ENCODE assay signal across 25 cellular contexts in the genomic region with DNA sequence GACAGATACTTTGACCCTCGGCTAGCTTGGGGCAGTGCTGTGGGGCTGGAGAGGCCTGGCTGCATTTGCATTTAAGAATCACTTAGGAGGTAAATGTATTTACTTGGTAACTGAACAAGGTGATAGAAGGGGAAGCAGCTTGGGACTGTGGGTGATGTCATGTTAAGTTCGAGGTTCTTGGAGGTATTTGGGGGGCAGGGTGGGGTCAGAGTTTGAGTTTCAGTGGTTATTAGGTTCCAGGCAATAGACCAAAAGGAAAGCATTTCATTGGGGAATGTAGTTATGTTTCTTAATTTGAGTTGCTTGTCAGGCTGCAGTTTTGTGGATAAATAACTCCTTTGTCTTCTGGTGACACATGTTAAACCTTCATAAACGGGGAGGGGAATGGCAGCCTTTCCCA. TPM values are rescaled to one million over a fixed set of nuclear protein-coding genes. Genes with fewer than 3 reads are reported as not detected.
DNase-seq lines count a peak whose midpoint lies in the region; ATAC-seq and TF ChIP-seq lines count a peak whose summit lies in the region.
"Had no signal": no experiment of that assay in that cellular context is flagged by ENCODE, and none has a peak within 500 bp of the region (broad histone marks: within the 10 kb centered on the region; RNA-seq: fewer than 3 reads in every experiment).

No MANE protein-coding gene starts in this region.

- peaks cover 68% of the 10 kb centered on the region for H3K4me1 ChIP-seq in OCI-LY3 (ENCODE audit: low read length)
- no peaks in the 10 kb centered on the region; the same call in 1 of the 2 replicates for H3K4me1 ChIP-seq in Caco-2
- H3K4me1 ChIP-seq: BE2C had no signal

- peaks cover 29% of the 10 kb centered on the region for H3K4me1 Mint-ChIP-seq in activated naive CD8-positive, alpha-beta T cell treated with anti-CD3 and anti-CD28 coated beads for 36 hours
- H3K4me1 Mint-ChIP-seq in activated naive CD8-positive, alpha-beta T cell treated with anti-CD3 and anti-CD28 coated beads, Interleukin-2, amount 50 U/mL, for 24 hours = peaks cover 44% of the 10 kb centered on the region
- no peaks in the 10 kb centered on the region for H3K4me1 Mint-ChIP-seq in Caco-2 (ENCODE audit: low read depth, unreplicated experiment)

- no peak for ATAC-seq in activated naive CD8-positive, alpha-beta T cell treated with anti-CD3 and anti-CD28 coated beads, Interleukin-2, amount 50 U/mL, for 24 hours
- ATAC-seq in GM19025 (IDR thresholded peaks at IDR 0.05; ENCODE audit: low read depth, unreplicated experiment) (peak; percentile 22), GM18858 (IDR thresholded peaks at IDR 0.05; ENCODE audit: unreplicated experiment) (no peak)
- ATAC-seq: GM23338, Right ventricle myocardium inferior had no signal

- peaks cover 11% of the 10 kb centered on the region for H3K36me3 ChIP-seq in OCI-LY3 (replicated peaks; ENCODE audit: low read depth, low read length)
- H3K36me3 ChIP-seq in Caco-2 (ENCODE audit: control insufficient read depth, insufficient read depth, low read length) = no peaks in the 10 kb centered on the region
- H3K36me3 ChIP-seq: BE2C, SJSA1 had no signal

- POLR2A ChIA-PET in Caco-2 (lab: Charles Lee) = no interaction called here

- peak overlapping the region; percentile 96 for H3K4me2 ChIP-seq in OCI-LY3 (ENCODE audit: low read length)
- H3K4me2 ChIP-seq: PC-9 had no signal

- no peaks in the 10 kb centered on the region for H3K9me3 Mint-ChIP-seq in activated naive CD8-positive, alpha-beta T cell treated with anti-CD3 and anti-CD28 coated beads for 36 hours
- H3K9me3 Mint-ChIP-seq in activated naive CD8-positive, alpha-beta T cell treated with anti-CD3 and anti-CD28 coated beads, Interleukin-2, amount 50 U/mL, for 24 hours = no peaks in the 10 kb centered on the region
- H3K9me3 Mint-ChIP-seq in Caco-2 (ENCODE audit: unreplicated experiment) = no peaks in the 10 kb centered on the region
- H3K9me3 Mint-ChIP-seq: H9 had no signal

- H3K27ac ChIP-seq in OCI-LY3 (ENCODE audit: low read length) = peak overlapping the region; percentile 94
- H3K27ac ChIP-seq: PC-9, SJSA1 had no signal

- CTCF ChIA-PET in Caco-2 (lab: Charles Lee) = interaction anchor here (0.6 kb wide), 1 partner anchor 1051 kb away, joined by 7 read pairs; no protein-coding TSS in a partner anchor

- peak overlapping the region; percentile 25 for H3K27ac Mint-ChIP-seq in activated naive CD8-positive, alpha-beta T cell treated with anti-CD3 and anti-CD28 coated beads for 36 hours
- H3K27ac Mint-ChIP-seq in activated naive CD8-positive, alpha-beta T cell treated with anti-CD3 and anti-CD28 coated beads, Interleukin-2, amount 50 U/mL, for 24 hours = no peak overlapping the region
- no peak overlapping the region for H3K27ac Mint-ChIP-seq in Caco-2 (ENCODE audit: unreplicated experiment)
- H3K27ac Mint-ChIP-seq: CD14-positive monocyte; CD8-positive, alpha-beta memory T cell; GM23338; H9 had no signal

- no peak overlapping the region for H2AFZ ChIP-seq in OCI-LY3 (ENCODE audit: low read depth, low read length)
- H2AFZ ChIP-seq: GM23338, PC-9 had no signal

- peaks cover 40% of the 10 kb centered on the region for H3K27me3 Mint-ChIP-seq in activated naive CD8-positive, alpha-beta T cell treated with anti-CD3 and anti-CD28 coated beads for 36 hours
- peaks cover 32% of the 10 kb centered on the region for H3K27me3 Mint-ChIP-seq in activated naive CD8-positive, alpha-beta T cell treated with anti-CD3 and anti-CD28 coated beads, Interleukin-2, amount 50 U/mL, for 24 hours
- H3K27me3 Mint-ChIP-seq in Caco-2 (ENCODE audit: insufficient read depth, unreplicated experiment) = peaks cover 23% of the 10 kb centered on the region

- no peaks in the 10 kb centered on the region for H3K36me3 Mint-ChIP-seq in activated naive CD8-positive, alpha-beta T cell treated with anti-CD3 and anti-CD28 coated beads for 36 hours
- no peaks in the 10 kb centered on the region for H3K36me3 Mint-ChIP-seq in activated naive CD8-positive, alpha-beta T cell treated with anti-CD3 and anti-CD28 coated beads, Interleukin-2, amount 50 U/mL, for 24 hours (ENCODE audit: low read depth)
- H3K36me3 Mint-ChIP-seq in Caco-2 (ENCODE audit: insufficient read depth, unreplicated experiment) = no peaks in the 10 kb centered on the region
- H3K36me3 Mint-ChIP-seq: CD14-positive monocyte; CD8-positive, alpha-beta memory T cell had no signal

- H3K9me3 ChIP-seq in OCI-LY3 (ENCODE audit: insufficient read depth, low read length) (no peaks in the 10 kb centered on the region), Caco-2 (no peaks in the 10 kb centered on the region)
- H3K9me3 ChIP-seq: BE2C, SJSA1 had no signal

- H4K20me1 ChIP-seq in OCI-LY3 (ENCODE audit: insufficient read depth, low read length) = peaks cover 5% of the 10 kb centered on the region

- H3K4me3 ChIP-seq in OCI-LY3 (ENCODE audit: low read length) (peak overlapping the region; percentile 89), Caco-2 (ENCODE audit: low read depth, low read length) (no peak overlapping the region)
- H3K4me3 ChIP-seq: GM23338, PC-9, SJSA1 had no signal

- no peak overlapping the region for H3K4me3 Mint-ChIP-seq in activated naive CD8-positive, alpha-beta T cell treated with anti-CD3 and anti-CD28 coated beads for 36 hours
- no peak overlapping the region for H3K4me3 Mint-ChIP-seq in activated naive CD8-positive, alpha-beta T cell treated with anti-CD3 and anti-CD28 coated beads, Interleukin-2, amount 50 U/mL, for 24 hours
- no peak overlapping the region for H3K4me3 Mint-ChIP-seq in Caco-2 (ENCODE audit: unreplicated experiment)
- H3K4me3 Mint-ChIP-seq: CD8-positive, alpha-beta memory T cell; GM23338; H9 had no signal

- H3K9ac ChIP-seq in OCI-LY3 (ENCODE audit: low read length) = peak overlapping the region; percentile 88

- intact Hi-C loops in Caco-2 (cut with micrococcal nuclease; ENCODE audit: unreplicated experiment) = loop anchor here (5.0 kb wide), 1 partner anchor 247 kb away; no protein-coding TSS in a partner anchor

- no TSS peak for BruUV-seq in Caco-2 (replicated peaks; lab: Mats Ljungman, UMichigan)

- no peak for TF ChIP-seq CTCF in OCI-LY3 (IDR thresholded peaks at IDR 0.05; ENCODE audit: low read depth, low read length)
- no peak for TF ChIP-seq CTCF in Caco-2 (IDR thresholded peaks at IDR 0.05; ENCODE audit: insufficient read depth in 1 of 2, low read depth in 1 of 2, low read length in 1 of 2, severe bottlenecking in 1 of 2, unreplicated experiment in 1 of 2)

- H3K79me2 ChIP-seq in OCI-LY3 (ENCODE audit: low read length) = peaks cover 58% of the 10 kb centered on the region

- DNase-seq in activated naive CD8-positive, alpha-beta T cell treated with anti-CD3 and anti-CD28 coated beads for 36 hours = no peak
- no peak for DNase-seq in activated naive CD8-positive, alpha-beta T cell treated with anti-CD3 and anti-CD28 coated beads, Interleukin-2, amount 50 U/mL, for 24 hours
- DNase-seq in Caco-2 (no peak), dedifferentiated amniotic fluid mesenchymal stem cell (ENCODE audit: extremely low spot score) (no peak)
- DNase-seq: 8988T; ACHN; BE2C; CD8-positive, alpha-beta memory T cell; DMS153; H9; KBM-7; MM.1S; NCI-H2029; NCI-H446; NCI-H524 treated with DMSO at 0.1 percent for 48 hours; NCI-H774; NK-92 treated with Interleukin-12 subunit alpha and Interleukin-12 subunit beta, amount 100 ng/mL, for 24 hours; PC-9 had no signal

- H3K27me3 ChIP-seq in OCI-LY3 (ENCODE audit: low read depth, low read length) = no peaks in the 10 kb centered on the region
- no peaks in the 10 kb centered on the region; the same call in 1 of the 2 replicates for H3K27me3 ChIP-seq in Caco-2 (replicated peaks; ENCODE audit: control insufficient read depth, insufficient read depth, low read length)

RNA-seq across cellular contexts. Expression of a gene that starts 2.4 kb away (rescaled TPM):
- total RNA-seq in activated naive CD8-positive, alpha-beta T cell treated with anti-CD3 and anti-CD28 coated beads for 36 hours = under 1 TPM; 0.62 to 0.74 TPM
- total RNA-seq in Caco-2 (2022) = 0.21 TPM in 1 of 2 replicates, not detected in the other
- total RNA-seq: PC-9 had no signal
